ENCODE assay signal across 12 cellular contexts in the genomic region with DNA sequence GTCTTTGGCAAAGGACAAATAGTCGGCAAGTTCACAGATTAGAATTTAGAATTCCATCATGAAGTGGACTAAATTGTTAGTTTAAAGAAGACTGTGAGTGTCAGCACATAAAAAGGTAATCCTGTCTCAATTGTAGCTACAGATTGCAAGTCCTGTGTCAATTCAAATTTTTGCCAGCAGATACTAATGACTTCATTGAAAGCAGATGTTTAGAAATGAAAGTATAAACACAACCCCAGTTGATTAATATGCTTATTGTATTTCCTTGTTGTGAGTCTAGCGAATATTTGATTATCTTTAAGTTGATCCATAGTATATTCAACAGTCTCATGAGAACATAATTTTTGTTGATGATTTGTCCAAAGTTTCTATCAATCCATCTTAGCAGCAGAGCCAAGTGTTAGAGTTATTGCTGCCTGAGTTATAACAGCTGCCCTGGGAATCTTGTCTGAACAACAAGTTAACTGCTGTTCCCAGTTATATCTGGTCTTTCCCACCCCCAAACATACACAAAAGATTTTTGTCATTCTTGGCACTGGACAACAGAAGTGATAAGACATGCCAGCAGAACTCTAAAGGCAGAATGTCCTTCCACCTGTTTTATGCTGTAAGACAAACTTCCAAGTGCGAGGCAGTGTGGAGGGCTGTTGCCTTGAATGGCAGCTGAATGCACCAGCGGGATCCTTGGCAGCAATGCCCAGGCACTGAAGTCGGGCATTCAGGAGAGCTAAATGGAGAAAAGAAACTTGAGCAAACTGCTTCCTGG. TPM values are rescaled to one million over a fixed set of nuclear protein-coding genes. Genes with fewer than 3 reads are reported as not detected.
DNase-seq lines count a peak whose midpoint lies in the region; ATAC-seq and TF ChIP-seq lines count a peak whose summit lies in the region.
"Had no signal": no experiment of that assay in that cellular context is flagged by ENCODE, and none has a peak within 500 bp of the region (broad histone marks: within the 10 kb centered on the region; RNA-seq: fewer than 3 reads in every experiment).

No MANE protein-coding gene starts in this region.

- no peak overlapping the region for H4K5ac ChIP-seq in mesendoderm (ENCODE audit: low read length)

- no peak overlapping the region for H3K56ac ChIP-seq in mesendoderm (ENCODE audit: low read length)

- H3K4me1 ChIP-seq in HEK293 (ENCODE audit: control insufficient read depth, insufficient read depth, low read length), result peaks cover 12% of the 10 kb centered on the region
- no peaks in the 10 kb centered on the region for H3K4me1 ChIP-seq in mammary epithelial cell (ENCODE audit: insufficient read depth, low read length)
- peaks cover 5% of the 10 kb centered on the region for H3K4me1 ChIP-seq in smooth muscle cell (ENCODE audit: low read depth)
- H3K4me1 ChIP-seq in mesendoderm (ENCODE audit: control insufficient read depth, low read depth, low read length), result no peaks in the 10 kb centered on the region

- dilution Hi-C loops in mammary epithelial cell (cut with HindIII; ENCODE audit: low sequenced_read_pairs), result no loop called here

- H2BK5ac ChIP-seq in mesendoderm (ENCODE audit: low read length), result no peak overlapping the region

- no peaks in the 10 kb centered on the region for H3K79me2 ChIP-seq in mammary epithelial cell (ENCODE audit: insufficient read depth, low read length)
- no peaks in the 10 kb centered on the region for H3K79me2 ChIP-seq in smooth muscle cell (ENCODE audit: low read depth)
- no peaks in the 10 kb centered on the region for H3K79me2 ChIP-seq in mesendoderm (ENCODE audit: control insufficient read depth, insufficient read depth, low read length)

- BruUV-seq in mammary epithelial cell (replicated peaks; lab: Mats Ljungman, UMichigan), result no TSS peak

- no peaks in the 10 kb centered on the region for H3K79me1 ChIP-seq in mesendoderm (ENCODE audit: low read length)

- H3K4me2 ChIP-seq in mammary epithelial cell (ENCODE audit: insufficient read depth, low read depth, low read length) (no peak overlapping the region), smooth muscle cell (peak overlapping the region; percentile 7), mesendoderm (ENCODE audit: low read length) (no peak overlapping the region)

- DNase-seq in mammary epithelial cell, result no peak
- no peak for DNase-seq in smooth muscle cell (lab: John Stamatoyannopoulos, UW; ENCODE audit: unreplicated experiment)
- no peak for DNase-seq in activated T-cell treated with anti-CD3 and anti-CD28 coated beads, Interleukin-2, amount 50 U/mL, for 48 hours
- no peak for DNase-seq in mesendoderm
- DNase-seq in NCI-H82 (lab: John Stamatoyannopoulos, UW), result no peak
- DNase-seq: activated CD4-positive, CD25-positive, alpha-beta regulatory T cell; DND-41; NCI-H526 treated with DMSO at 0.1 percent for 48 hours had no signal

- no peak overlapping the region for H2BK120ac ChIP-seq in mesendoderm (ENCODE audit: low read depth, low read length)

- no peak overlapping the region for H2BK15ac ChIP-seq in mesendoderm (replicated peaks; ENCODE audit: low read depth)

- H4K20me1 ChIP-seq in mammary epithelial cell (ENCODE audit: insufficient read depth, low read length) (no peaks in the 10 kb centered on the region), smooth muscle cell (ENCODE audit: low read depth) (no peaks in the 10 kb centered on the region)

- H3K9me3 ChIP-seq in HEK293 (ENCODE audit: control insufficient read depth, insufficient read depth, low read depth, low read length) (no peaks in the 10 kb centered on the region), mammary epithelial cell (replicated peaks; ENCODE audit: insufficient read depth, low read length) (no peaks in the 10 kb centered on the region), smooth muscle cell (replicated peaks; ENCODE audit: low read depth) (no peaks in the 10 kb centered on the region)

- H3K9ac ChIP-seq in mammary epithelial cell (ENCODE audit: insufficient read depth, low read length), result no peak overlapping the region
- H3K9ac ChIP-seq in smooth muscle cell (ENCODE audit: low read depth), result no peak overlapping the region
- H3K9ac ChIP-seq in mesendoderm (ENCODE audit: low read length), result no peak overlapping the region

- no peak overlapping the region for H3K4me3 ChIP-seq in HEK293 (ENCODE audit: low read depth, low read length)
- no peak overlapping the region for H3K4me3 ChIP-seq in mammary epithelial cell (replicated peaks in 1 of 3; ENCODE audit: insufficient read depth in 1 of 3, low read depth in 2 of 3, low read length in 3 of 3)
- H3K4me3 ChIP-seq in smooth muscle cell, result no peak overlapping the region
- H3K4me3 ChIP-seq in mesendoderm (ENCODE audit: low read length), result no peak overlapping the region

- in situ Hi-C loops in mammary epithelial cell (cut with MboI; ENCODE audit: low sequenced_read_pairs in 2 of 2), result no loop called here

- H3K27me3 ChIP-seq in mammary epithelial cell (ENCODE audit: insufficient read depth, low read length) (no peaks in the 10 kb centered on the region), layer of hippocampus (ENCODE audit: control insufficient read depth, insufficient read depth, low read length) (no peaks in the 10 kb centered on the region), smooth muscle cell (ENCODE audit: low read depth) (no peaks in the 10 kb centered on the region), mesendoderm (ENCODE audit: insufficient read depth, low read length, poor library complexity) (no peaks in the 10 kb centered on the region)

- H4K8ac ChIP-seq in mesendoderm (ENCODE audit: low read depth, low read length), result no peak overlapping the region

- H3K36me3 ChIP-seq in HEK293 (ENCODE audit: control insufficient read depth in 2 of 2, insufficient read depth in 1 of 2, low read length in 2 of 2), result no peaks in the 10 kb centered on the region
- H3K36me3 ChIP-seq in mammary epithelial cell (ENCODE audit: insufficient read depth, low read length), result no peaks in the 10 kb centered on the region
- H3K36me3 ChIP-seq in smooth muscle cell (ENCODE audit: low read depth), result no peaks in the 10 kb centered on the region
- no peaks in the 10 kb centered on the region for H3K36me3 ChIP-seq in mesendoderm (ENCODE audit: control insufficient read depth, insufficient read depth, low read length)

- H3K27ac ChIP-seq in HEK293 (ENCODE audit: extremely low read depth, low read depth, low read length) (no peak overlapping the region), mammary epithelial cell (ENCODE audit: insufficient read depth, low read depth, low read length) (no peak overlapping the region), layer of hippocampus (ENCODE audit: low read depth, low read length) (peak overlapping the region; percentile 92), smooth muscle cell (ENCODE audit: low read depth) (no peak overlapping the region), mesendoderm (ENCODE audit: low read depth, low read length) (no peak overlapping the region)

- no peak overlapping the region for H3K23ac ChIP-seq in mesendoderm (ENCODE audit: low read length)

- peaks cover 4% of the 10 kb centered on the region for H3F3A ChIP-seq in smooth muscle cell (ENCODE audit: low read depth)

- no peak for TF ChIP-seq CTCF in HEK293 (tag by site-specific recombination; IDR thresholded peaks at IDR 0.05)
- no peak for TF ChIP-seq CTCF in mammary epithelial cell (conservative IDR thresholded peaks at IDR 0.05 in 1 of 2, IDR thresholded peaks at IDR 0.05 in 1 of 2; ENCODE audit: extremely low read depth in 1 of 2, insufficient read depth in 1 of 2, low read depth in 1 of 2, low read length in 2 of 2)
- no peak for TF ChIP-seq CTCF in smooth muscle cell (IDR thresholded peaks at IDR 0.05; ENCODE audit: borderline replicate concordance, insufficient read depth, poor library complexity, severe bottlenecking)

- CTCF ChIA-PET in HEK293 (lab: Yijun Ruan, JAX) (interaction anchor here (2.0 kb wide), 1 partner anchor 190 kb away, joined by 5 read pairs; no protein-coding TSS in a partner anchor), mammary epithelial cell (lab: Charles Lee; ENCODE audit: low non-redundant PET) (no interaction called here)

- peak overlapping the region; percentile 15 for H2AFZ ChIP-seq in mammary epithelial cell (ENCODE audit: low read depth, low read length)
- H2AFZ ChIP-seq in smooth muscle cell (ENCODE audit: low read depth), result no peak overlapping the region

- POLR2A ChIA-PET in HEK293 (lab: Yijun Ruan, JAX), result interaction anchor here (1.3 kb wide), 1 partner anchor 84 kb away, joined by 3 read pairs; a partner anchor contains a TSS

- WGBS in mammary epithelial cell (ENCODE audit: low coverage, missing lambda C conversion rate), result 39% methylated on average over 5 of the region's 5 CpGs
- 70% methylated on average over 5 of the region's 5 CpGs for WGBS in smooth muscle cell (ENCODE audit: low lambda C conversion rate)
- WGBS in mesendoderm (ENCODE audit: extremely low coverage, insufficient coverage, low lambda C conversion rate), result no CpG with 5 or more reads among the region's 5 CpGs

- ATAC-seq in GM18873 (IDR thresholded peaks at IDR 0.05; ENCODE audit: low FRiP score, unreplicated experiment), result no peak
- ATAC-seq: left lobe of liver had no signal

- intact Hi-C loops in mammary epithelial cell (cut with micrococcal nuclease), result no loop called here

- H3K18ac ChIP-seq in mesendoderm (ENCODE audit: low read length), result no peak overlapping the region

- H2AK5ac ChIP-seq in mesendoderm (ENCODE audit: low read length), result no peak overlapping the region

- H3K4ac ChIP-seq in mesendoderm (ENCODE audit: low read depth, low read length), result no peak overlapping the region

TF ChIP-seq in HEK293, 187 proteins besides CTCF, POLR2A, EP300 and RAD21:
- TF ChIP-seq SCRT2 (tag by site-specific recombination; IDR thresholded peaks at IDR 0.05), result peak; percentile 47
- TF ChIP-seq ZNF621 (tag by site-specific recombination; IDR thresholded peaks at IDR 0.05), result no peak
- 0 out of 2 replicates have a peak, but pooled peaks have one; percentile 13 for TF ChIP-seq SCRT1 (tag by site-specific recombination; IDR thresholded peaks at IDR 0.05; ENCODE audit: borderline replicate concordance)
TF ChIP-seq in HEK293: peak in this region for 2.

RNA-seq across cellular contexts. Expression of a gene that starts 21.3 kb away (rescaled TPM):
- total RNA-seq in mammary epithelial cell, result 10 to 100 TPM; 28.7 to 42.2 TPM
- 39.4 TPM for polyA plus RNA-seq in mammary epithelial cell
- polyA minus RNA-seq in mammary epithelial cell, result 98.9 TPM
- 28.1 and 34.6 TPM in 2 replicates for total RNA-seq in smooth muscle cell
- 23.2 and 33.0 TPM in 2 replicates for polyA plus RNA-seq in smooth muscle cell
- 16.0 TPM for polyA plus RNA-seq in mesendoderm (2013, experiment 1 of 2)
- 17.2 TPM for polyA plus RNA-seq in mesendoderm (2013, experiment 2 of 2)
